Comparison of ENCODE assay signal across 19 cellular contexts in the genomic region with DNA sequence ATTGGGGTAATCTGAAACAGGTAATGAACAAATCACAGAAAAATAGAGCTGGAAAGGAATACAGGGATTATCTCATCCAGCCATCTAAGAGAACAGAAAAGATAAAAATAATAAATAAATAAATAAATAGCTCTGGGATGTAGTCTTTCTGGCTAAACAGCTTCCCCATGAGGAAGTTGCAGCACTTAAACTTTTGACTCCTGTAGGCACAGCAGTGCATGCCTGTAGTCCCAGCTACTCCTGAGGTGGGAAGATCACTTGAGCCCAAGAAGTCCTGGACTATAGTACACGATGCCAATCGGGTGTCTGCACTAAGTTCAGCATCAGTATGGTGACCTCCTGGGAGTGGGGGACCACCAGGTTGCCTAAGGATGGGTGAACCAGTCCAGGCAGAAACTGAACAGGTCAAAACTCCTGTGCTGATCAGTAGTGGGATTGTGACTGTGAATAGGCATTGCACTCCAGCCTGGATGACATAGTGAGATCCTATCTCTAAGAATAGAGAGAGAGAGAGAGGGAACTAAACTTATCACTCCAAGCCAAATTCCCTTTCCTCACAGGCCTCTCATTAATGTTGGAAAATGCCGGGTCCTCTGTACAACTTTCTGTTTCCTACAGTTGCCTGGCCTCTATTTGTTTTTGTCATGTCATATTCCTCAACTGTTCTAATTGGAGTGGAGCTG.
DNase-seq lines count a peak whose midpoint lies in the region; ATAC-seq and TF ChIP-seq lines count a peak whose summit lies in the region.
"Had no signal": no experiment of that assay in that cellular context is flagged by ENCODE, and none has a peak within 500 bp of the region (broad histone marks: within the 10 kb centered on the region; RNA-seq: fewer than 3 reads in every experiment).

No MANE protein-coding gene starts in this region.

- H3K27me3 Mint-ChIP-seq in stimulated activated memory B cell treated with anti-CD40 and anti-IgM and Interleukin-4, amounts not matched to agents 10 μg/mL and 1 μg/mL and 100 μg/mL, for 72 hours, result peaks cover 11% of the 10 kb centered on the region

- H3K27me3 ChIP-seq in RWPE2 (ENCODE audit: insufficient read depth, poor library complexity, severe bottlenecking) (no peaks in the 10 kb centered on the region), psoas muscle (ENCODE audit: insufficient read depth in 3 of 3, low read length in 2 of 3) (no peaks in the 10 kb centered on the region)
- H3K27me3 ChIP-seq: BLaER1 treated with 17β-estradiol and CSF1 and Interleukin-3, amounts not matched to agents 10 nM and 100 nM had no signal

- peak; percentile 8 for DNase-seq in M059J (ENCODE audit: low read depth)
- no peak for DNase-seq in RWPE2 (ENCODE audit: low spot score)
- peak; percentile 46 for DNase-seq in epithelial cell of esophagus (ENCODE audit: low read depth)
- DNase-seq in amygdala (lab: John Stamatoyannopoulos, UW), result no peak
- DNase-seq in NCI-H748 treated with DMSO at 0.1 percent for 48 hours (lab: John Stamatoyannopoulos, UW), result no peak
- DNase-seq in stimulated activated CD4-positive, alpha-beta T cell treated with anti-CD3 and anti-CD28 coated beads, Interleukin-15, amount 100 ng/mL, for 24 hours, result no peak
- DNase-seq in psoas muscle, result no peak
- DNase-seq: CD8-positive, alpha-beta memory T cell; DMS79 treated with DMSO at 0.1 percent for 48 hours; NCI-H1417; NCI-H187; NCI-H2107; NCI-H510A treated with DMSO at 0.1 percent for 48 hours; NCI-H82; T-cell had no signal

- H3K27ac Mint-ChIP-seq in stimulated activated memory B cell treated with anti-CD40 and anti-IgM and Interleukin-4, amounts not matched to agents 10 μg/mL and 1 μg/mL and 100 μg/mL, for 72 hours, result no peak overlapping the region
- H3K27ac Mint-ChIP-seq: T-cell had no signal

- H3K4me1 Mint-ChIP-seq in stimulated activated memory B cell treated with anti-CD40 and anti-IgM and Interleukin-4, amounts not matched to agents 10 μg/mL and 1 μg/mL and 100 μg/mL, for 72 hours, result no peaks in the 10 kb centered on the region
- H3K4me1 Mint-ChIP-seq: CD8-positive, alpha-beta memory T cell had no signal

- H3K4me3 ChIP-seq in RWPE2 (ENCODE audit: severe bottlenecking) (no peak overlapping the region), epithelial cell of esophagus (ENCODE audit: low read length) (no peak overlapping the region), psoas muscle (no peak overlapping the region)
- H3K4me3 ChIP-seq: BLaER1 treated with 17β-estradiol and CSF1 and Interleukin-3, amounts not matched to agents 10 nM and 100 nM; HAP-1; SK-N-MC had no signal

- intact Hi-C loops in psoas muscle (cut with DNase I), result no loop called here

- 75 to 90% (median 81%) methylated on average over 3 of the region's 3 CpGs for WGBS in psoas muscle, 3 donors

- no peak for TF ChIP-seq CTCF in RWPE2 (IDR thresholded peaks at IDR 0.05; ENCODE audit: poor library complexity, severe bottlenecking)
- no peak for TF ChIP-seq CTCF in epithelial cell of esophagus (IDR thresholded peaks at IDR 0.05; ENCODE audit: insufficient read depth, low read depth, low read length, missing control alignments)
- no peak for TF ChIP-seq CTCF in psoas muscle (IDR thresholded peaks at IDR 0.05)

- no peak overlapping the region for H3K4me3 Mint-ChIP-seq in stimulated activated memory B cell treated with anti-CD40 and anti-IgM and Interleukin-4, amounts not matched to agents 10 μg/mL and 1 μg/mL and 100 μg/mL, for 72 hours
- H3K4me3 Mint-ChIP-seq: CD8-positive, alpha-beta memory T cell; T-cell had no signal

- no peaks in the 10 kb centered on the region for H3K9me3 ChIP-seq in RWPE2 (ENCODE audit: severe bottlenecking)
- no peaks in the 10 kb centered on the region for H3K9me3 ChIP-seq in psoas muscle
- H3K9me3 ChIP-seq: HAP-1 had no signal

- no peaks in the 10 kb centered on the region for H3K36me3 ChIP-seq in RWPE2 (ENCODE audit: low read depth)
- H3K36me3 ChIP-seq in psoas muscle (ENCODE audit: insufficient read depth in 1 of 2, low read depth in 1 of 2), result no peaks in the 10 kb centered on the region
- H3K36me3 ChIP-seq: BLaER1 treated with 17β-estradiol and CSF1 and Interleukin-3, amounts not matched to agents 10 nM and 100 nM; HAP-1 had no signal

- H3K9me3 Mint-ChIP-seq in stimulated activated memory B cell treated with anti-CD40 and anti-IgM and Interleukin-4, amounts not matched to agents 10 μg/mL and 1 μg/mL and 100 μg/mL, for 72 hours, result no peaks in the 10 kb centered on the region
- H3K9me3 Mint-ChIP-seq: T-cell had no signal

- H3K27ac ChIP-seq in RWPE2 (ENCODE audit: poor library complexity, severe bottlenecking), result no peak overlapping the region
- H3K27ac ChIP-seq in psoas muscle, result no peak overlapping the region
- H3K27ac ChIP-seq: BLaER1 treated with 17β-estradiol and CSF1 and Interleukin-3, amounts not matched to agents 10 nM and 100 nM; SK-N-MC had no signal

- ATAC-seq in RWPE2 (ENCODE audit: low read depth) (peak; percentile 35; the same call in 1 of the 3 replicates), psoas muscle (no peak)
- ATAC-seq in stimulated activated memory B cell treated with anti-CD40 and anti-IgM and Interleukin-4, amounts not matched to agents 10 μg/mL and 1 μg/mL and 100 μg/mL, for 72 hours, result peak; percentile 10
- ATAC-seq: T-cell had no signal

- H3K4me1 ChIP-seq in RWPE2 (ENCODE audit: insufficient read depth, poor library complexity, severe bottlenecking) (no peaks in the 10 kb centered on the region), psoas muscle (no peaks in the 10 kb centered on the region)
- H3K4me1 ChIP-seq: BLaER1 treated with 17β-estradiol and CSF1 and Interleukin-3, amounts not matched to agents 10 nM and 100 nM; HAP-1 had no signal

- H3K36me3 Mint-ChIP-seq in stimulated activated memory B cell treated with anti-CD40 and anti-IgM and Interleukin-4, amounts not matched to agents 10 μg/mL and 1 μg/mL and 100 μg/mL, for 72 hours, result no peaks in the 10 kb centered on the region
- H3K36me3 Mint-ChIP-seq: T-cell had no signal

Comparison
In these comparisons a context has a peak if more than half of its experiments do, and no peak if none do; other contexts are left out.
1. DNase-seq: peak in M059J (single experiment) and epithelial cell of esophagus (single experiment); none in RWPE2 (single experiment), amygdala (0 of 56), NCI-H748 treated with DMSO at 0.1 percent for 48 hours (single experiment), stimulated activated CD4-positive, alpha-beta T cell treated with anti-CD3 and anti-CD28 coated beads, Interleukin-15, amount 100 ng/mL, for 24 hours (single experiment) and psoas muscle (0 of 2).
2. ATAC-seq: peak in RWPE2 (single experiment) and stimulated activated memory B cell treated with anti-CD40 and anti-IgM and Interleukin-4, amounts not matched to agents 10 μg/mL and 1 μg/mL and 100 μg/mL, for 72 hours (single experiment); none in psoas muscle (0 of 4).